ENCODE assay signal across 21 cellular contexts in genomic region chr9:96122756-96123155, GRCh38.
DNase-seq lines count a peak whose midpoint lies in the region; ATAC-seq, FAIRE-seq and TF ChIP-seq lines count a peak whose summit lies in the region.
"Had no signal": no experiment of that assay in that cellular context is flagged by ENCODE, and none has a peak within 500 bp of the region (broad histone marks: within the 10 kb centered on the region; RNA-seq: fewer than 3 reads in every experiment).

No MANE protein-coding gene starts in this region.

- FAIRE-seq in HTR-8/SVneo (lab: Jason Lieb, UNC) (no peak), bronchial epithelial cell (lab: Jason Lieb, UNC) (no peak)
- FAIRE-seq: GM12878 had no signal

- H3K27me3 ChIP-seq in bronchial epithelial cell (ENCODE audit: control insufficient read depth, insufficient read depth, low read length) = no peaks in the 10 kb centered on the region
- H3K27me3 ChIP-seq: breast epithelium, uterus had no signal

- no peak overlapping the region for H3K27ac Mint-ChIP-seq in mesothelial cell of epicardium
- H3K27ac Mint-ChIP-seq: CD8-positive, alpha-beta T cell; stimulated activated naive CD8-positive, alpha-beta T cell treated with anti-CD3 and anti-CD28 coated beads, Interleukin-15, Interleukin-2, amounts not matched to agents 100 ng/mL and 50 ng/mL, for 24 hours had no signal

- H3K36me3 ChIP-seq in bronchial epithelial cell (ENCODE audit: control insufficient read depth, insufficient read depth, low read length) = no peaks in the 10 kb centered on the region
- H3K36me3 ChIP-seq: breast epithelium, lower lobe of right lung, uterus had no signal

- intact Hi-C loops in left ventricle myocardium superior (cut with micrococcal nuclease) = no loop called here

- H3K4me3 Mint-ChIP-seq in mesothelial cell of epicardium = no peak overlapping the region
- H3K4me3 Mint-ChIP-seq: CD8-positive, alpha-beta T cell; naive B cell; stimulated activated naive CD8-positive, alpha-beta T cell treated with anti-CD3 and anti-CD28 coated beads, Interleukin-15, Interleukin-2, amounts not matched to agents 100 ng/mL and 50 ng/mL, for 24 hours had no signal

- CTCF ChIA-PET in AG04449 (lab: Yijun Ruan, JAX) = interaction anchor here (1.9 kb wide), 1 partner anchor 16 kb away, joined by 5 read pairs; no protein-coding TSS in a partner anchor

- peaks cover 6% of the 10 kb centered on the region for H3K4me1 Mint-ChIP-seq in mesothelial cell of epicardium
- H3K4me1 Mint-ChIP-seq: naive B cell had no signal

- H3K27me3 Mint-ChIP-seq in mesothelial cell of epicardium (ENCODE audit: low read depth) = peaks cover 9% of the 10 kb centered on the region

- ATAC-seq in left ventricle myocardium superior = no peak
- ATAC-seq in GM19397 (IDR thresholded peaks at IDR 0.05; ENCODE audit: unreplicated experiment) = no peak
- ATAC-seq: CD8-positive, alpha-beta T cell; GM12878 had no signal

- peaks cover 10% of the 10 kb centered on the region for H3K9me3 Mint-ChIP-seq in mesothelial cell of epicardium
- H3K9me3 Mint-ChIP-seq: CD8-positive, alpha-beta T cell had no signal

- H3K4me3 ChIP-seq in AG04449 (ENCODE audit: low read depth, low read length) = no peak overlapping the region
- H3K4me3 ChIP-seq in bronchial epithelial cell (ENCODE audit: low read depth, low read length) = no peak overlapping the region
- H3K4me3 ChIP-seq: breast epithelium, GM12878, lower lobe of right lung, uterus had no signal

- TF ChIP-seq CTCF in AG04449 (IDR thresholded peaks at IDR 0.05; ENCODE audit: insufficient read depth, low read length, missing control alignments) (no peak), bronchial epithelial cell (IDR thresholded peaks at IDR 0.05; ENCODE audit: insufficient read depth, low read length, severe bottlenecking) (no peak), mesothelial cell of epicardium (IDR thresholded peaks at IDR 0.05; ENCODE audit: unreplicated experiment) (no peak)

- peak; percentile 37 for DNase-seq in AG04449 (ENCODE audit: low read depth, low spot score)
- DNase-seq in HTR-8/SVneo (ENCODE audit: insufficient read length, low spot score) = peak; percentile 11
- DNase-seq in bronchial epithelial cell (ENCODE audit: low read depth) = peak; percentile 26
- peak; percentile 19 for DNase-seq in hepatic stellate cell (ENCODE audit: low spot score)
- no peak for DNase-seq in left ventricle myocardium superior
- no peak for DNase-seq in effector CD8-positive, alpha-beta T cell (lab: John Stamatoyannopoulos, UW)
- DNase-seq in mesothelial cell of epicardium (ENCODE audit: low spot score in 2 of 2, unreplicated experiment in 2 of 2) = no peak
- DNase-seq: activated CD4-positive, alpha-beta T cell treated with anti-CD3 and anti-CD28 coated beads, Interleukin-2, amount 50 U/mL, for 1 hour; activated naive CD4-positive, alpha-beta T cell treated with Interleukin-2 at 50 U/mL for 16 hours; CD8-positive, alpha-beta T cell; foreskin melanocyte; KBM-7; lower lobe of right lung; naive B cell; NCI-H1436 treated with DMSO at 0.1 percent for 48 hours; NCI-H2227 treated with DMSO at 0.1 percent for 48 hours; uterus had no signal

- H3K36me3 Mint-ChIP-seq in mesothelial cell of epicardium = no peaks in the 10 kb centered on the region
- H3K36me3 Mint-ChIP-seq: CD8-positive, alpha-beta T cell had no signal

- POLR2A ChIA-PET in AG04449 (lab: Yijun Ruan, JAX) = interaction anchor here (0.6 kb wide), 1 partner anchor 12 kb away, joined by 3 read pairs; no protein-coding TSS in a partner anchor

Comparison
In these comparisons a context has a peak if more than half of its experiments do, and no peak if none do; other contexts are left out.
1. DNase-seq: peak in AG04449 (single experiment), HTR-8/SVneo (single experiment), bronchial epithelial cell (single experiment) and hepatic stellate cell (single experiment); none in left ventricle myocardium superior (single experiment), effector CD8-positive, alpha-beta T cell (single experiment) and mesothelial cell of epicardium (0 of 2).